ENCODE assay signal across 24 cellular contexts in the genomic region with DNA sequence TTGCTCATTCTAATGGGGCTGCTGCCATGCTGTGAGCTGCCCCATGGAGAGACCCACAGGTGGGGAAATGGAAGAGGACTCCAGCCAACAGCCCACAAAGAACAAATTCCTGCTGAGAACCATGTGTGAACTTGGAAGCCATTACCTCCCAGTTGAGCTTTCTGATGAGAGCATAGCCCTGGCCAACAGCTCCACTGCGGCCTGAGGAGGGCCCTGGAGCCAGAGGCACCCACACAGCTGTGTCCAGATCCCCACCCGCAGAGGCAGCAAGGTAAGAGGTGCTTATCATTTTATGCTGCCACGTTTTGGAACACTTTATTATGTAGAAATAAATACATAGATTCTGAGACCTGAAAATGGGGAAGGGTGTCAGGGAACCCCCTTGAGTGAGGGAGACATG. TPM values are rescaled to one million over a fixed set of nuclear protein-coding genes. Genes with fewer than 3 reads are reported as not detected.
"Had no signal": no experiment of that assay in that cellular context is flagged by ENCODE, and none has a peak within 500 bp of the region (broad histone marks: within the 10 kb centered on the region; RNA-seq: fewer than 3 reads in every experiment).

No MANE protein-coding gene starts in this region.

- ATAC-seq: HepG2 had no signal

- H3K4me3 ChIP-seq: MG63 had no signal

- H3K36me3 ChIP-seq: MG63 had no signal

- H3K9me3 ChIP-seq: SK-N-SH had no signal

- H3K27me3 ChIP-seq: MG63 had no signal

- DNase-seq: IMR-90, Karpas-422, KG1, MG63, NCI-H1092, NCI-H1105 treated with DMSO at 0.1 percent for 48 hours, NCI-H1417 treated with DMSO at 0.1 percent for 48 hours, NCI-H146, NCI-H1694 treated with DMSO at 0.1 percent for 48 hours, NCI-H2029, NCI-H2081 treated with DMSO at 0.1 percent for 48 hours, NCI-H2171, NCI-H226, NCI-H446, NCI-H510A, NCI-H524 treated with DMSO at 0.1 percent for 48 hours, NCI-H69, NCI-H774, RPMI8226, SHP77, SK-N-SH had no signal

RNA-seq across cellular contexts. Expression of a gene that starts 44.2 kb away (rescaled TPM):
- total RNA-seq: HepG2, HT1080, IMR-90, SK-MEL-5 had no signal
- polyA plus RNA-seq: HepG2, SK-N-SH had no signal
